25 cellular contexts compared by ENCODE assay signal in genomic region chr11:8793114-8793777, GRCh38.
DNase-seq lines count a peak whose midpoint lies in the region; TF ChIP-seq lines count a peak whose summit lies in the region.
"Had no signal": no experiment of that assay in that cellular context is flagged by ENCODE, and none has a peak within 500 bp of the region (broad histone marks: within the 10 kb centered on the region; RNA-seq: fewer than 3 reads in every experiment).

No MANE protein-coding gene starts in this region.

- no peak overlapping the region for H2AK5ac ChIP-seq in mesenchymal stem cell (ENCODE audit: low read length, severe bottlenecking)

- H3K4me2 ChIP-seq in mesenchymal stem cell (ENCODE audit: low read length, poor library complexity, severe bottlenecking), result no peak overlapping the region
- H3K4me2 ChIP-seq: smooth muscle cell had no signal

- H3K27ac ChIP-seq in 22Rv1, result peak overlapping the region; percentile 97
- peak overlapping the region in 3 of 4 donors; percentile 61 to 72 (median 65) for H3K27ac ChIP-seq in esophagus muscularis mucosa (replicated peaks in 1 of 4)
- H3K27ac ChIP-seq in mesenchymal stem cell (ENCODE audit: low read length, poor library complexity, severe bottlenecking), result no peak overlapping the region
- H3K27ac ChIP-seq: cardiac muscle cell, dorsolateral prefrontal cortex, psoas muscle, SJSA1 had no signal

- no peak overlapping the region for H3K18ac ChIP-seq in mesenchymal stem cell (ENCODE audit: low read depth in 1 of 2, low read length in 2 of 2)

- no peak overlapping the region for H3K14ac ChIP-seq in mesenchymal stem cell (ENCODE audit: low read length in 2 of 2)

- H4K91ac ChIP-seq in mesenchymal stem cell (ENCODE audit: low read length), result no peak overlapping the region

- intact Hi-C loops in esophagus muscularis mucosa (cut with DNase I), result no loop called here

- no peak overlapping the region for H2AFZ ChIP-seq in mesenchymal stem cell (ENCODE audit: low read depth, low read length)

- peaks cover 35% of the 10 kb centered on the region for H3K79me1 ChIP-seq in mesenchymal stem cell (replicated peaks; ENCODE audit: low read length, poor library complexity, severe bottlenecking)

- H3K27me3 ChIP-seq in esophagus muscularis mucosa (no peaks in the 10 kb centered on the region), mesenchymal stem cell (ENCODE audit: control insufficient read depth in 1 of 2, insufficient read depth in 1 of 2, low read length in 2 of 2) (no peaks in the 10 kb centered on the region), HAP-1 (ENCODE audit: low read depth) (no peaks in the 10 kb centered on the region)
- H3K27me3 ChIP-seq: cardiac muscle cell, dorsolateral prefrontal cortex, Peyer's patch, SJSA1 had no signal

- no peaks in the 10 kb centered on the region for H3K36me3 ChIP-seq in esophagus muscularis mucosa
- peaks cover 5 to 31% of the 10 kb centered on the region in 2 experiments for H3K36me3 ChIP-seq in mesenchymal stem cell (ENCODE audit: control insufficient read depth in 1 of 2, insufficient read depth in 2 of 2, low read depth in 1 of 2, low read length in 2 of 2)
- H3K36me3 ChIP-seq in HAP-1 (replicated peaks), result no peaks in the 10 kb centered on the region
- H3K36me3 ChIP-seq: cardiac muscle cell, Peyer's patch, SJSA1 had no signal

- TF ChIP-seq POLR2A in NB4 (IDR thresholded peaks at IDR 0.05; ENCODE audit: extremely low read depth, insufficient read length), result no peak
- no peak for TF ChIP-seq POLR2A in esophagus muscularis mucosa (IDR thresholded peaks at IDR 0.05; ENCODE audit: low read depth)

- no peak overlapping the region for H2BK12ac ChIP-seq in mesenchymal stem cell (ENCODE audit: low read length in 2 of 2)

- H4K8ac ChIP-seq in mesenchymal stem cell (ENCODE audit: low read length), result no peak overlapping the region

- no peak overlapping the region for H3K4me3 ChIP-seq in NB4 (ENCODE audit: low read depth, low read length)
- no peak overlapping the region for H3K4me3 ChIP-seq in esophagus muscularis mucosa
- H3K4me3 ChIP-seq in mesenchymal stem cell (ENCODE audit: insufficient read depth in 1 of 2, low read depth in 1 of 2, low read length in 2 of 2), result no peak overlapping the region
- no peak overlapping the region for H3K4me3 ChIP-seq in HAP-1
- H3K4me3 ChIP-seq: cardiac muscle cell, dorsolateral prefrontal cortex, psoas muscle, SJSA1, smooth muscle cell had no signal

- H3K23ac ChIP-seq in mesenchymal stem cell (ENCODE audit: low read length in 2 of 2), result no peak overlapping the region

- 43% methylated on average over 4 of the region's 4 CpGs for WGBS in esophagus muscularis mucosa
- WGBS in mesenchymal stem cell, result 72% methylated on average over 3 of the region's 4 CpGs

- H3K4me1 ChIP-seq in esophagus muscularis mucosa, result peaks cover 42 to 93% (median 81%) of the 10 kb centered on the region in 4 donors
- H3K4me1 ChIP-seq in mesenchymal stem cell (ENCODE audit: control insufficient read depth, insufficient read depth, low read depth, low read length), result peaks cover 2% of the 10 kb centered on the region
- peaks cover 12% of the 10 kb centered on the region for H3K4me1 ChIP-seq in HAP-1
- H3K4me1 ChIP-seq: SJSA1 had no signal

- in situ Hi-C loops in HAP-1 (cut with MboI; ENCODE audit: low sequenced_read_pairs), result no loop called here

- no peak overlapping the region for H2BK5ac ChIP-seq in mesenchymal stem cell (ENCODE audit: low read depth, low read length, poor library complexity, severe bottlenecking)

- no peak for TF ChIP-seq CTCF in 22Rv1 (IDR thresholded peaks at IDR 0.05)
- TF ChIP-seq CTCF in NB4 (IDR thresholded peaks at IDR 0.05; ENCODE audit: low read depth, low read length), result no peak
- TF ChIP-seq CTCF in esophagus muscularis mucosa (IDR thresholded peaks at IDR 0.05), result no peak

- peak; percentile 51 for DNase-seq in NB4 (ENCODE audit: low read depth)
- no peak for DNase-seq in esophagus muscularis mucosa (ENCODE audit: extremely low spot score)
- DNase-seq in mesenchymal stem cell, result peak; percentile 60
- no peak for DNase-seq in stimulated activated CD4-positive, alpha-beta T cell treated with anti-CD3 and anti-CD28 coated beads, Interleukin-2, amount 100 ng/mL, for 24 hours
- DNase-seq in HAP-1 (ENCODE audit: low spot score in 2 of 2), result no peak
- no peak for DNase-seq in central memory CD4-positive, alpha-beta T cell
- no peak for DNase-seq in UCSD-AML1 (lab: John Stamatoyannopoulos, UW; ENCODE audit: unreplicated experiment)
- DNase-seq: activated CD4-positive, alpha-beta T cell treated with anti-CD3 and anti-CD28 coated beads, Interleukin-2, amount 50 U/mL, for 48 hours; activated gamma-delta T cell treated with Interleukin-2 at 50 U/mL for 16 hours; amniotic stem cell; dorsolateral prefrontal cortex; EL; left cardiac atrium; NCI-H1048; NCI-H2029 treated with DMSO at 0.1 percent for 48 hours; NCI-H510A; NK-92 treated with Interleukin-12 subunit alpha and Interleukin-12 subunit beta, amount 100 ng/mL, for 24 hours; Peyer's patch; psoas muscle; stimulated activated CD4-positive, alpha-beta T cell treated with anti-CD3 and anti-CD28 coated beads, Interleukin-4, amount 100 ng/mL, for 24 hours; trophoblast cell had no signal

- no peak overlapping the region for H2BK15ac ChIP-seq in mesenchymal stem cell (ENCODE audit: low read depth, poor library complexity, severe bottlenecking)

- H3K9me3 ChIP-seq in esophagus muscularis mucosa (no peaks in the 10 kb centered on the region), mesenchymal stem cell (ENCODE audit: control insufficient read depth, low read length) (no peaks in the 10 kb centered on the region), HAP-1 (no peaks in the 10 kb centered on the region)
- H3K9me3 ChIP-seq: Peyer's patch, psoas muscle, SJSA1 had no signal

- no peak overlapping the region for H3K4ac ChIP-seq in mesenchymal stem cell (ENCODE audit: low read depth in 1 of 2, low read length in 2 of 2)

- no peak for TF ChIP-seq EP300 in esophagus muscularis mucosa (IDR thresholded peaks at IDR 0.05)

- no peak overlapping the region for H2BK120ac ChIP-seq in mesenchymal stem cell (ENCODE audit: low read depth, low read length)

- H3K9ac ChIP-seq in mesenchymal stem cell (ENCODE audit: low read length), result no peak overlapping the region

Comparison
In these comparisons a context has a peak if more than half of its experiments do, and no peak if none do; other contexts are left out.
1. DNase-seq: peak in NB4 (single experiment) and mesenchymal stem cell (single experiment); none in esophagus muscularis mucosa (single experiment), stimulated activated CD4-positive, alpha-beta T cell treated with anti-CD3 and anti-CD28 coated beads, Interleukin-2, amount 100 ng/mL, for 24 hours (0 of 2), HAP-1 (0 of 2), central memory CD4-positive, alpha-beta T cell (single experiment) and UCSD-AML1 (single experiment).